10 cellular contexts compared by ENCODE assay signal in the genomic region with DNA sequence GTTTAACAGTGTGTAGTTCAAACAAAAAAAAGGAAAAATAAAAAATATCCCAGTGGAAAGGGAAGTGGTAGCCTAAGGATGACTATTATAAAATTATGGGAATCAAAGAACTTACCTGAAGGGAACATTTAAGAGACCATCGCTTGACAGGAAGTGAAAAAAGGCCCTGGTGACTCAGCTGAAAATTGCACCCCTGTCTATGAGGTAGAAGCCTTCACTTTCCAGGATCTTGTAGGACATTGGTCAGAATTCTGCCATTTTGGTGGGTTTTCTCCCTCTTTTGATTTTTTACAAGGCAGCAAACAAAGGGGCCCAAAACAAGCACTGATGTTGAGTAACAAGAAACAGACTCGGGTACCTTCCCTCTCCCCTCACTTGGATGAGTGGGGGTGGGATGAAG. TPM values are rescaled to one million over a fixed set of nuclear protein-coding genes. Genes with fewer than 3 reads are reported as not detected.
A peak's percentile ranks its signal among the peaks of the same experiment; 100 is the strongest.
DNase-seq lines count a peak whose midpoint lies in the region; ATAC-seq, FAIRE-seq and TF ChIP-seq lines count a peak whose summit lies in the region.
"Had no signal": no experiment of that assay in that cellular context is flagged by ENCODE, and none has a peak within 500 bp of the region (broad histone marks: within the 10 kb centered on the region; RNA-seq: fewer than 3 reads in every experiment).

No MANE protein-coding gene starts in this region.

- no peak for TF ChIP-seq EP300 in A549 (IDR thresholded peaks at IDR 0.05)

- CTCF ChIA-PET in A549 (lab: Yijun Ruan, JAX) = interaction anchor here (1.4 to 1.9 kb wide), 3 partner anchors 8 to 81 kb away, joined by 4 to 6 read pairs (median 4); no protein-coding TSS in a partner anchor

- H3K4me1 Mint-ChIP-seq in HFFc6 (ENCODE audit: low read depth) = peaks cover 59% of the 10 kb centered on the region
- H3K4me1 Mint-ChIP-seq in brain = peaks cover 30% of the 10 kb centered on the region
- H3K4me1 Mint-ChIP-seq in nephron = peaks cover 22% of the 10 kb centered on the region

- peak overlapping the region; percentile 75 for H3K27ac Mint-ChIP-seq in HFFc6
- H3K27ac Mint-ChIP-seq in brain = peak overlapping the region in 4 of 5 experiments; percentile 51 to 86 (median 66)
- peak overlapping the region in 2 of 3 experiments; percentile 5 to 35 for H3K27ac Mint-ChIP-seq in nephron
- H3K27ac Mint-ChIP-seq: dendritic cell treated with granulocyte-macrophage colony-stimulating factor and Interleukin-4, amounts not matched to agents 40 ng/mL and 50 ng/mL, for 4 days had no signal

- H3K4me3 Mint-ChIP-seq in HFFc6 = no peak overlapping the region
- no peak overlapping the region for H3K4me3 Mint-ChIP-seq in brain
- peak overlapping the region in 1 of 3 experiments; percentile 1 for H3K4me3 Mint-ChIP-seq in nephron
- H3K4me3 Mint-ChIP-seq: dendritic cell treated with granulocyte-macrophage colony-stimulating factor and Interleukin-4, amounts not matched to agents 40 ng/mL and 50 ng/mL, for 4 days had no signal

- no peaks in the 10 kb centered on the region for H3K9me3 ChIP-seq in A549

- no peak overlapping the region for H3K4me3 ChIP-seq in A549

- no peak for ATAC-seq in A549
- ATAC-seq in HG02981 (IDR thresholded peaks at IDR 0.05; ENCODE audit: unreplicated experiment) = no peak

- WGBS in A549 (ENCODE audit: missing lambda C conversion rate) = 65% methylated on average over 2 of the region's 2 CpGs

- TF ChIP-seq RAD21 in A549 (conservative IDR thresholded peaks at IDR 0.05 in 1 of 2, IDR thresholded peaks at IDR 0.05 in 1 of 2) = no peak

- H3K27me3 Mint-ChIP-seq in HFFc6 (ENCODE audit: insufficient read depth) (no peaks in the 10 kb centered on the region), brain (no peaks in the 10 kb centered on the region), nephron (ENCODE audit: low read depth) (no peaks in the 10 kb centered on the region)
- H3K27me3 Mint-ChIP-seq: dendritic cell treated with granulocyte-macrophage colony-stimulating factor and Interleukin-4, amounts not matched to agents 40 ng/mL and 50 ng/mL, for 4 days had no signal

- H3K4me1 ChIP-seq in A549 = peaks cover 35% of the 10 kb centered on the region

- FAIRE-seq in A549 (lab: Jason Lieb, UNC) (no peak), RCC 7860 (lab: Jason Lieb, UNC) (no peak)

- peak overlapping the region; percentile 12; the same call in 1 of the 3 replicates for H3K4me2 ChIP-seq in A549

- H3K36me3 Mint-ChIP-seq in HFFc6 (ENCODE audit: low read depth) (peaks cover 71% of the 10 kb centered on the region), brain (peaks cover 86% of the 10 kb centered on the region), nephron (ENCODE audit: low read depth) (peaks cover 85% of the 10 kb centered on the region)

- POLR2A ChIA-PET in A549 (lab: Yijun Ruan, JAX) = no interaction called here

- H3K9me3 Mint-ChIP-seq in HFFc6 (no peaks in the 10 kb centered on the region), brain (no peaks in the 10 kb centered on the region), nephron (no peaks in the 10 kb centered on the region)
- H3K9me3 Mint-ChIP-seq: dendritic cell treated with granulocyte-macrophage colony-stimulating factor and Interleukin-4, amounts not matched to agents 40 ng/mL and 50 ng/mL, for 4 days had no signal

- DNase-seq in A549 (ENCODE audit: low read depth in 1 of 2, low spot score in 1 of 2) = no peak
- no peak for DNase-seq in HFFc6
- no peak for DNase-seq in NCI-H128 (lab: John Stamatoyannopoulos, UW; ENCODE audit: unreplicated experiment)
- no peak for DNase-seq in SKM-1 treated with dmso at 0.1 percent for 144 hours (lab: John Stamatoyannopoulos, UW; ENCODE audit: unreplicated experiment)
- DNase-seq in RCC 7860 (ENCODE audit: low spot score) = no peak

- TF ChIP-seq CTCF in A549 (IDR thresholded peaks at IDR 0.05) = no peak
- TF ChIP-seq CTCF in HFFc6 (IDR thresholded peaks at IDR 0.05) = no peak
- no peak for TF ChIP-seq CTCF in brain (conservative IDR thresholded peaks at IDR 0.05)
- TF ChIP-seq CTCF in nephron (IDR thresholded peaks at IDR 0.05; ENCODE audit: unreplicated experiment in 3 of 3) = no peak

- TF ChIP-seq POLR2A in A549 (IDR thresholded peaks at IDR 0.05; ENCODE audit: low read length) = no peak

- H3K27ac ChIP-seq in A549 = peak overlapping the region; percentile 15 to 55; a peak in 3 of 6 replicates

TF ChIP-seq in A549, 52 proteins besides CTCF, POLR2A, EP300 and RAD21:
- TF ChIP-seq HOXB5 (CRISPR knock-in tag; IDR thresholded peaks at IDR 0.05) (no peak), HMGXB4 (CRISPR knock-in tag; IDR thresholded peaks at IDR 0.05; ENCODE audit: borderline replicate concordance) (no peak), PHF8 (IDR thresholded peaks at IDR 0.05; ENCODE audit: borderline replicate concordance, low read depth) (no peak), EHF (CRISPR knock-in tag; IDR thresholded peaks at IDR 0.05) (no peak)
- TF ChIP-seq, protein P1, sequence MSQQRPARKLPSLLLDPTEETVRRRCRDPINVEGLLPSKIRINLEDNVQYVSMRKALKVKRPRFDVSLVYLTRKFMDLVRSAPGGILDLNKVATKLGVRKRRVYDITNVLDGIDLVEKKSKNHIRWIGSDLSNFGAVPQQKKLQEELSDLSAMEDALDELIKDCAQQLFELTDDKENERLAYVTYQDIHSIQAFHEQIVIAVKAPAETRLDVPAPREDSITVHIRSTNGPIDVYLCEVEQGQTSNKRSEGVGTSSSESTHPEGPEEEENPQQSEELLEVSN (IDR thresholded peaks at IDR 0.05; ENCODE audit: borderline replicate concordance, low read depth) = no peak
TF ChIP-seq in A549: peak in this region for 0.

RNA-seq across cellular contexts. Expression of gene DDX17, which starts 15.6 kb away (rescaled TPM):
- polyA plus RNA-seq in A549 (2011; rRNA removed) (266 and 292 TPM in 2 replicates), A549 (2017; fragmentation: RNase III; extraction: RNeasy Plus Mini Kit Qiagen cat#74134 plus additional on column Dnase treatment) (117 to 120 TPM (median 117 TPM) in 3 replicates), brain (ENCODE audit: insufficient read depth, low read depth, low replicate concordance) (88.0 TPM)
- polyA plus RNA-seq in A549 (2012; cell fraction: cytosol; rRNA removed) = 91.8 and 104 TPM in 2 replicates
- polyA plus RNA-seq in A549 (2012; cell fraction: nucleus; rRNA removed) = 360 and 460 TPM in 2 replicates
- 315 and 394 TPM in 2 replicates for polyA minus RNA-seq in A549 (2011; rRNA and poly(A)+ RNA removed)
- total RNA-seq in HFFc6 (2021; fragmentation: NEBNext Ultra II Directional; extraction: Animal tissue kit (Norgen Biotek cat#: 25700)) = 100 to 1,000 TPM; 211 to 246 (median 220) TPM

RNA-seq across cellular contexts. Expression of gene KDELR3, which starts 22.6 kb away (rescaled TPM):
- polyA plus RNA-seq in A549 (2011; rRNA removed) (32.8 and 38.7 TPM in 2 replicates), A549 (2017; fragmentation: RNase III; extraction: RNeasy Plus Mini Kit Qiagen cat#74134 plus additional on column Dnase treatment) (11.0 to 14.2 TPM (median 12.2 TPM) in 3 replicates), brain (ENCODE audit: insufficient read depth, low read depth, low replicate concordance) (1.1 TPM)
- 8.9 and 10.4 TPM in 2 replicates for polyA plus RNA-seq in A549 (2012; cell fraction: cytosol; rRNA removed)
- 4.9 and 5.1 TPM in 2 replicates for polyA plus RNA-seq in A549 (2012; cell fraction: nucleus; rRNA removed)
- polyA minus RNA-seq in A549 (2011; rRNA and poly(A)+ RNA removed) = 12.0 and 12.6 TPM in 2 replicates
- 100 to 1,000 TPM; 138 to 187 (median 172) TPM for total RNA-seq in HFFc6 (2021; fragmentation: NEBNext Ultra II Directional; extraction: Animal tissue kit (Norgen Biotek cat#: 25700))

RNA-seq across cellular contexts. Expression of gene KCNJ4, which starts 35.5 kb away (rescaled TPM):
- not detected in 2 replicates for polyA plus RNA-seq in A549 (2011; rRNA removed)
- 0.01 and 0.03 TPM in 2 replicates for polyA plus RNA-seq in A549 (2012; cell fraction: cytosol; rRNA removed)
- polyA plus RNA-seq in A549 (2012; cell fraction: nucleus; rRNA removed) = 0.07 and 0.09 TPM in 2 replicates
- 0.05 to 0.12 TPM in 2 of 3 replicates, not detected in the other for polyA plus RNA-seq in A549 (2017; fragmentation: RNase III; extraction: RNeasy Plus Mini Kit Qiagen cat#74134 plus additional on column Dnase treatment)
- not detected in 2 replicates for polyA minus RNA-seq in A549 (2011; rRNA and poly(A)+ RNA removed)
- not detected for total RNA-seq in HFFc6 (2021; fragmentation: NEBNext Ultra II Directional; extraction: Animal tissue kit (Norgen Biotek cat#: 25700))
- polyA plus RNA-seq in brain (ENCODE audit: insufficient read depth, low read depth, low replicate concordance) = 18.1 TPM
- total RNA-seq: pulmonary artery endothelial cell had no signal

Comparison
In these comparisons a context has a peak if more than half of its experiments do, and no peak if none do; other contexts are left out.
1. H3K27ac Mint-ChIP-seq: peak in every context shown above with its lines; median percentile 75 in HFFc6; 66 in brain; 20 in nephron.
2. RNA of gene KCNJ4, which starts 35.5 kb away (polyA plus RNA-seq): 18.1 TPM in brain (single experiment); 0.01 to 0.12 TPM in A549; every median in the first group is over 10 times any median in the second.